2 cellular contexts compared by ENCODE assay signal in genomic region chr5:350355-350754, GRCh38.
TF ChIP-seq lines count a peak whose summit lies in the region.

No MANE protein-coding gene starts in this region.

TF ChIP-seq in IMR-90, 13 proteins besides CTCF, POLR2A, EP300 and RAD21:
- no peak for TF ChIP-seq NFE2L2 (IDR thresholded peaks at IDR 0.05; ENCODE audit: low read depth, low read length)
- no peak for TF ChIP-seq CEBPB (IDR thresholded peaks at IDR 0.05; ENCODE audit: low read depth, low read length)
- TF ChIP-seq RCOR1 (IDR thresholded peaks at IDR 0.05; ENCODE audit: insufficient replicate concordance, low read length), result no peak
- TF ChIP-seq SMC3 (IDR thresholded peaks at IDR 0.05; ENCODE audit: low read depth, low read length), result no peak
- TF ChIP-seq RFX5 (IDR thresholded peaks at IDR 0.05; ENCODE audit: low read depth, low read length), result no peak
- TF ChIP-seq MAZ (IDR thresholded peaks at IDR 0.05; ENCODE audit: borderline replicate concordance, low read depth, low read length), result no peak
- TF ChIP-seq BHLHE40 (IDR thresholded peaks at IDR 0.05; ENCODE audit: low read depth, low read length), result no peak
- no peak for TF ChIP-seq CHD1 (IDR thresholded peaks at IDR 0.05; ENCODE audit: low read depth, low read length)
- TF ChIP-seq ELK1 (IDR thresholded peaks at IDR 0.05; ENCODE audit: borderline replicate concordance, low read depth, low read length), result no peak
- no peak for TF ChIP-seq MXI1 (IDR thresholded peaks at IDR 0.05; ENCODE audit: borderline replicate concordance, low read depth, low read length)
- no peak for TF ChIP-seq USF2 (IDR thresholded peaks at IDR 0.05; ENCODE audit: low read depth, low read length)
- no peak for TF ChIP-seq MAFK (IDR thresholded peaks at IDR 0.05; ENCODE audit: low read depth, low read length)
TF ChIP-seq in IMR-90: peak in this region for 0.

TF ChIP-seq in GM12878, 131 proteins besides CTCF, POLR2A, EP300 and RAD21:
- no peak for TF ChIP-seq CBX5 (IDR thresholded peaks at IDR 0.05; ENCODE audit: low read depth)
- no peak for TF ChIP-seq KLF5 (IDR thresholded peaks at IDR 0.05; ENCODE audit: partially characterized antibody)
- no peak for TF ChIP-seq PKNOX1 (IDR thresholded peaks at IDR 0.05)
- no peak for TF ChIP-seq BCL3 (IDR thresholded peaks at IDR 0.05; ENCODE audit: borderline replicate concordance, insufficient read depth, low read depth, low read length, poor library complexity, severe bottlenecking)
- TF ChIP-seq KDM1A (IDR thresholded peaks at IDR 0.05; ENCODE audit: borderline replicate concordance), result no peak
- TF ChIP-seq POU2F2 (IDR thresholded peaks at IDR 0.05; ENCODE audit: borderline replicate concordance, low read depth, low read length), result no peak
- no peak for TF ChIP-seq MYB (IDR thresholded peaks at IDR 0.05; ENCODE audit: borderline replicate concordance, low read depth, low read length)
- no peak for TF ChIP-seq EGR1 (IDR thresholded peaks at IDR 0.05; ENCODE audit: borderline replicate concordance in 1 of 2, low read depth in 2 of 2, low read length in 2 of 2)
- TF ChIP-seq ELK1 (IDR thresholded peaks at IDR 0.05; ENCODE audit: low read depth, low read length), result no peak
- no peak for TF ChIP-seq HDAC2 (IDR thresholded peaks at IDR 0.05)
